In genomic region chr3:169041677-169042171, GRCh38 we compare ENCODE assay signal across 8 cellular contexts.
DNase-seq lines count a peak whose midpoint lies in the region; ATAC-seq, FAIRE-seq and TF ChIP-seq lines count a peak whose summit lies in the region.

No MANE protein-coding gene starts in this region.

- ATAC-seq in GM21515 (IDR thresholded peaks at IDR 0.05; ENCODE audit: unreplicated experiment) (no peak), GM21423 (IDR thresholded peaks at IDR 0.05; ENCODE audit: unreplicated experiment) (no peak)
- no peak for ATAC-seq in activated CD8-positive, alpha-beta T cell treated with anti-CD3 and anti-CD28 coated beads, Interleukin-2, amount 10 ng/mL, durations not matched to agents 7 days and 5 days

- H3K27ac ChIP-seq in C4-2B, result no peak overlapping the region
- peak overlapping the region; percentile 22 for H3K27ac ChIP-seq in keratinocyte (ENCODE audit: control insufficient read depth, insufficient read depth, low read length)

- in situ Hi-C loops in KBM-7 (cut with MboI; ENCODE audit: low pct_unique_long_range_greater_than_20kb, low sequenced_read_pairs), result no loop called here

- POLR2A ChIA-PET in activated CD8-positive, alpha-beta T cell treated with anti-CD3 and anti-CD28 coated beads, Interleukin-2, amount 10 ng/mL, durations not matched to agents 7 days and 5 days (lab: Charles Lee), result no interaction called here

- dilution Hi-C loops in keratinocyte (cut with MboI; ENCODE audit: extremely low pct_ligation_motif_present, low sequenced_read_pairs), result no loop called here

- H3K9ac ChIP-seq in keratinocyte (ENCODE audit: control insufficient read depth, extremely low read depth, insufficient read depth, low read length), result no peak overlapping the region

- no peaks in the 10 kb centered on the region for H3K79me2 ChIP-seq in keratinocyte (ENCODE audit: control insufficient read depth, insufficient read depth, low read length)

- no peak overlapping the region for H3K4me3 Mint-ChIP-seq in activated CD8-positive, alpha-beta T cell treated with anti-CD3 and anti-CD28 coated beads, Interleukin-2, amount 10 ng/mL, durations not matched to agents 7 days and 5 days

- DNase-seq in KBM-7 (peak; percentile 18), amniotic stem cell (lab: John Stamatoyannopoulos, UW) (peak; percentile 20), keratinocyte (ENCODE audit: low read depth, low spot score) (no peak), MG63 (no peak)
- no peak for DNase-seq in activated CD8-positive, alpha-beta T cell treated with anti-CD3 and anti-CD28 coated beads, Interleukin-2, amount 10 ng/mL, durations not matched to agents 7 days and 5 days

- no peaks in the 10 kb centered on the region for H3K27me3 ChIP-seq in keratinocyte (ENCODE audit: control insufficient read depth, extremely low read depth, insufficient read depth, low read length)
- no peaks in the 10 kb centered on the region for H3K27me3 ChIP-seq in MG63

- no peaks in the 10 kb centered on the region for H3K4me1 Mint-ChIP-seq in activated CD8-positive, alpha-beta T cell treated with anti-CD3 and anti-CD28 coated beads, Interleukin-2, amount 10 ng/mL, durations not matched to agents 7 days and 5 days (ENCODE audit: low read depth)

- H3K4me1 ChIP-seq in keratinocyte (ENCODE audit: control insufficient read depth, extremely low read depth, insufficient read depth, low read length), result peaks cover 24% of the 10 kb centered on the region

- H3K9me3 ChIP-seq in keratinocyte (ENCODE audit: control insufficient read depth, low read depth, low read length) (no peaks in the 10 kb centered on the region), MG63 (no peaks in the 10 kb centered on the region)

- peak; percentile 82 for TF ChIP-seq CTCF in C4-2B (conservative IDR thresholded peaks at IDR 0.05)
- TF ChIP-seq CTCF in keratinocyte (optimal IDR thresholded peaks at IDR 0.05 in 1 of 3, IDR thresholded peaks at IDR 0.05 in 1 of 3, conservative IDR thresholded peaks at IDR 0.05 in 1 of 3; ENCODE audit: extremely low read depth in 1 of 3, insufficient read depth in 2 of 3, low read length in 3 of 3), result peak in 2 of 3 experiments; percentile 40 to 42

- H3K36me3 Mint-ChIP-seq in activated CD8-positive, alpha-beta T cell treated with anti-CD3 and anti-CD28 coated beads, Interleukin-2, amount 10 ng/mL, durations not matched to agents 7 days and 5 days (ENCODE audit: low read depth), result no peaks in the 10 kb centered on the region

- peak overlapping the region; percentile 4 for H3K4me2 ChIP-seq in keratinocyte (ENCODE audit: control insufficient read depth, extremely low read depth, insufficient read depth, low read depth, low read length)

- no peak overlapping the region for H3K4me3 ChIP-seq in keratinocyte (ENCODE audit: control insufficient read depth in 2 of 3, extremely low read depth in 1 of 3, insufficient read depth in 2 of 3, low read depth in 1 of 3, low read length in 3 of 3)
- no peak overlapping the region for H3K4me3 ChIP-seq in MG63

- peak overlapping the region; percentile 4 for H2AFZ ChIP-seq in keratinocyte (ENCODE audit: control insufficient read depth, low read length)

- H3K36me3 ChIP-seq in keratinocyte (ENCODE audit: control insufficient read depth in 2 of 2, extremely low read depth in 1 of 2, insufficient read depth in 2 of 2, low read length in 2 of 2), result no peaks in the 10 kb centered on the region
- H3K36me3 ChIP-seq in MG63, result no peaks in the 10 kb centered on the region

- no peaks in the 10 kb centered on the region for H3K27me3 Mint-ChIP-seq in activated CD8-positive, alpha-beta T cell treated with anti-CD3 and anti-CD28 coated beads, Interleukin-2, amount 10 ng/mL, durations not matched to agents 7 days and 5 days (ENCODE audit: low read depth)

- FAIRE-seq in keratinocyte (lab: Jason Lieb, UNC), result no peak

- CTCF ChIA-PET in activated CD8-positive, alpha-beta T cell treated with anti-CD3 and anti-CD28 coated beads, Interleukin-2, amount 10 ng/mL, durations not matched to agents 7 days and 5 days (lab: Charles Lee), result no interaction called here

- no peaks in the 10 kb centered on the region for H3K9me3 Mint-ChIP-seq in activated CD8-positive, alpha-beta T cell treated with anti-CD3 and anti-CD28 coated beads, Interleukin-2, amount 10 ng/mL, durations not matched to agents 7 days and 5 days (ENCODE audit: insufficient read depth)

- no peak overlapping the region for H3K27ac Mint-ChIP-seq in activated CD8-positive, alpha-beta T cell treated with anti-CD3 and anti-CD28 coated beads, Interleukin-2, amount 10 ng/mL, durations not matched to agents 7 days and 5 days

- no peaks in the 10 kb centered on the region for H3K9me1 ChIP-seq in keratinocyte (ENCODE audit: control insufficient read depth, extremely low read depth, insufficient read depth, low read length)

- H4K20me1 ChIP-seq in keratinocyte (ENCODE audit: control insufficient read depth, extremely low read depth, insufficient read depth, low read length), result no peaks in the 10 kb centered on the region

Comparison
In these comparisons a context has a peak if more than half of its experiments do, and no peak if none do; other contexts are left out.
1. DNase-seq: peak in KBM-7 (single experiment) and amniotic stem cell (single experiment); none in keratinocyte (single experiment), MG63 (single experiment) and activated CD8-positive, alpha-beta T cell treated with anti-CD3 and anti-CD28 coated beads, Interleukin-2, amount 10 ng/mL, durations not matched to agents 7 days and 5 days (single experiment).